23 cellular contexts compared by ENCODE assay signal in genomic region chr11:126542621-126543020, GRCh38.
"Had no signal": no experiment of that assay in that cellular context is flagged by ENCODE, and none has a peak within 500 bp of the region (broad histone marks: within the 10 kb centered on the region; RNA-seq: fewer than 3 reads in every experiment).

No MANE protein-coding gene starts in this region.

- H3K4me3 ChIP-seq: dorsolateral prefrontal cortex, gastrocnemius medialis, lung, ovary, psoas muscle, sigmoid colon, skin epidermis, spleen, testis, tibial artery had no signal

- ATAC-seq: gastrocnemius medialis; left lobe of liver; natural killer cell; psoas muscle; stimulated activated memory B cell treated with anti-CD40 and anti-IgM and Interleukin-4, amounts not matched to agents 10 μg/mL and 1 μg/mL and 100 μg/mL, for 72 hours; stimulated activated naive CD8-positive, alpha-beta T cell treated with anti-CD3 and anti-CD28 coated beads, Interleukin-15, Interleukin-2, amounts not matched to agents 100 U/mL and 50 U/mL, for 24 hours had no signal

- H3K9me3 ChIP-seq: gastrocnemius medialis, ovary, psoas muscle, sigmoid colon, spleen, testis, tibial artery had no signal

- H3K4me1 ChIP-seq: gastrocnemius medialis, psoas muscle, testis had no signal

- DNase-seq: dorsolateral prefrontal cortex; effector CD4-positive, alpha-beta T cell; foreskin fibroblast; gastrocnemius medialis; head of caudate nucleus; kidney; natural killer cell; occipital lobe; ovary; posterior cingulate gyrus; psoas muscle; right cardiac atrium; sigmoid colon; spleen; stimulated activated CD4-positive, alpha-beta T cell treated with anti-CD3 and anti-CD28 coated beads, Interleukin-4, amount 100 ng/mL, for 4 hours; stimulated activated naive CD8-positive, alpha-beta T cell treated with anti-CD3 and anti-CD28 coated beads, Interleukin-15, Interleukin-2, amounts not matched to agents 100 U/mL and 50 U/mL, for 24 hours; substantia nigra; testis; tibial artery had no signal

- H3K27me3 ChIP-seq: dorsolateral prefrontal cortex, ovary, testis had no signal

- H3K36me3 ChIP-seq: gastrocnemius medialis, ovary, sigmoid colon, spleen, tibial artery had no signal

- H3K27ac ChIP-seq: gastrocnemius medialis, ovary, psoas muscle, sigmoid colon, skin epidermis, testis, tibial artery had no signal
